ENCODE assay signal across 21 cellular contexts in genomic region chr5:168669668-168670378, GRCh38.
"Had no signal": no experiment of that assay in that cellular context is flagged by ENCODE, and none has a peak within 500 bp of the region (broad histone marks: within the 10 kb centered on the region; RNA-seq: fewer than 3 reads in every experiment).

No MANE protein-coding gene starts in this region.

- H3K27ac ChIP-seq: dorsolateral prefrontal cortex, epithelial cell of prostate, gastrocnemius medialis, lower lobe of right lung, prostate gland, right atrium auricular region, sigmoid colon, testis, tibial artery, upper lobe of left lung had no signal

- H3K4me3 ChIP-seq: dorsolateral prefrontal cortex, gastrocnemius medialis, lower lobe of right lung, prostate gland, right atrium auricular region, sigmoid colon, testis, tibial artery, upper lobe of left lung had no signal

- H3K9me3 ChIP-seq: gastrocnemius medialis, lower lobe of right lung, prostate gland, right atrium auricular region, sigmoid colon, testis, tibial artery, upper lobe of left lung had no signal

- DNase-seq: dorsolateral prefrontal cortex; effector CD4-positive, alpha-beta T cell; foreskin fibroblast; gastrocnemius medialis; left ventricle myocardium superior; lower lobe of right lung; naive B cell; sigmoid colon; stimulated activated CD4-positive, alpha-beta T cell treated with anti-CD3 and anti-CD28 coated beads, Interleukin-4, amount 100 ng/mL, for 4 hours; stimulated activated naive CD8-positive, alpha-beta T cell treated with anti-CD3 and anti-CD28 coated beads, Interleukin-15, Interleukin-2, amounts not matched to agents 100 U/mL and 50 U/mL, for 24 hours; substantia nigra; testis had no signal

- ATAC-seq: esophagus mucosa; gastrocnemius medialis; left ventricle myocardium superior; lower lobe of right lung; natural killer cell treated with Interleukin-12 subunit alpha and Interleukin-12 subunit beta and Interleukin-15 and Interleukin-18, amount 100 ng/mL, for 72 hours; stimulated activated naive CD8-positive, alpha-beta T cell treated with anti-CD3 and anti-CD28 coated beads, Interleukin-15, Interleukin-2, amounts not matched to agents 100 U/mL and 50 U/mL, for 24 hours had no signal

- H3K27me3 ChIP-seq: gastrocnemius medialis, right atrium auricular region, sigmoid colon, testis, tibial artery, upper lobe of left lung had no signal

- H3K4me1 ChIP-seq: gastrocnemius medialis, lower lobe of right lung, prostate gland, right atrium auricular region, sigmoid colon, testis, tibial artery, upper lobe of left lung had no signal

- FAIRE-seq: colon, keratinocyte had no signal

- H3K36me3 ChIP-seq: gastrocnemius medialis, lower lobe of right lung, prostate gland, upper lobe of left lung had no signal
